ENCODE assay signal across 21 cellular contexts in the genomic region with DNA sequence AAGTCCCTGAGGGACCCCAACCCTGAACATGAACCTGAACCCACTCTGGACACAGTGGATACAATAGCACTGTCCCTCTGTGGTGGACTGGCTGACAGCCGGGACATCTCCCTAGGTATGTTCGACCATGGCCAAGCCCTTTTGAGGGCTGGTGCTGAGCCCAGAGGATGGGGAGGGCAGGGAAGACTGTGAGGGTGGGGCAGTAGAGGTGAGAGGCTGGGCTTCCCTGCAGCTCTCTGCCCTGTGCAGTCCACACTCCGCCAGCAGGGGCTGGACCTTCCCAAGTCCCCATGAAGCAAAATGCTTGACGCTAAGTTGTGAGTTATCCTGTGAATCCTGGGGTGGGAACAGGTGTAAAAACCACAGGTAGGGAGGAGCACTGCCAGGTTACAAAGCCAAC. TPM values are rescaled to one million over a fixed set of nuclear protein-coding genes. Genes with fewer than 3 reads are reported as not detected.
DNase-seq lines count a peak whose midpoint lies in the region; ATAC-seq, FAIRE-seq and TF ChIP-seq lines count a peak whose summit lies in the region.
"Had no signal": no experiment of that assay in that cellular context is flagged by ENCODE, and none has a peak within 500 bp of the region (broad histone marks: within the 10 kb centered on the region; RNA-seq: fewer than 3 reads in every experiment).

No MANE protein-coding gene starts in this region.

- no peak overlapping the region for H2BK120ac ChIP-seq in H9 (ENCODE audit: low read depth, low read length, poor library complexity, severe bottlenecking)

- no peak overlapping the region for H3K56ac ChIP-seq in H9 (ENCODE audit: insufficient read length, low read depth, low read length)

- no peak overlapping the region for H3K18ac ChIP-seq in H9 (ENCODE audit: insufficient read length, low read depth, low read length)

- no peaks in the 10 kb centered on the region for H3K79me1 ChIP-seq in H9 (ENCODE audit: insufficient read depth, low read depth, low read length, poor library complexity, severe bottlenecking)

- DNase-seq in DMS53 (lab: John Stamatoyannopoulos, UW) (peak; percentile 16), DMS53 treated with DMSO at 0.1 percent for 48 hours (lab: John Stamatoyannopoulos, UW; ENCODE audit: unreplicated experiment) (no peak), H9 (peak; percentile 47), brain microvascular endothelial cell (no peak), left lobe of liver (ENCODE audit: low spot score) (no peak), urothelium cell line (ENCODE audit: low spot score) (no peak), NCI-H2196 (lab: John Stamatoyannopoulos, UW; ENCODE audit: unreplicated experiment) (no peak)
- DNase-seq: activated CD4-positive, alpha-beta T cell treated with anti-CD3 and anti-CD28 coated beads, Interleukin-2, amount 50 U/mL, for 4 hours; CD4-positive, CD25-positive, alpha-beta regulatory T cell; NCI-H2029 treated with DMSO at 0.1 percent for 48 hours; NCI-H524 treated with DMSO at 0.1 percent for 48 hours; Peyer's patch; stimulated activated naive CD4-positive, alpha-beta T cell treated with Interleukin-2 at 50 U/mL for 16 hours; upper lobe of right lung had no signal

- no peaks in the 10 kb centered on the region for H3K23me2 ChIP-seq in H9 (ENCODE audit: insufficient read length, low read depth, low read length, poor library complexity, severe bottlenecking)

- no peak overlapping the region for H2BK15ac ChIP-seq in H9 (ENCODE audit: low read depth, low read length)

- no peak overlapping the region for H3T11ph ChIP-seq in H9 (ENCODE audit: low read length)

- H3K9me3 Mint-ChIP-seq in H9: no peaks in the 10 kb centered on the region; a peak in 1 of 5 replicates
- H3K9me3 Mint-ChIP-seq: CD4-positive, CD25-positive, alpha-beta regulatory T cell; IgD-negative memory B cell; neural crest cell had no signal

- no peak overlapping the region for H3K4me3 ChIP-seq in brain microvascular endothelial cell (ENCODE audit: low read depth, low read length)
- H3K4me3 ChIP-seq: Peyer's patch, right atrium auricular region, upper lobe of right lung had no signal

- peak overlapping the region in 1 of 3 experiments; percentile 76; a peak in 1 of 7 replicates for H3K27ac Mint-ChIP-seq in H9
- H3K27ac Mint-ChIP-seq: activated naive CD8-positive, alpha-beta T cell had no signal

- H3K14ac ChIP-seq in H9 (ENCODE audit: insufficient read depth, low read length): no peak overlapping the region

- no peak overlapping the region for H2AFZ ChIP-seq in H9 (ENCODE audit: low read length)

- no CpG with 5 or more reads among the region's 4 CpGs for WGBS in H9 (ENCODE audit: extremely low coverage, insufficient read length, low lambda C conversion rate)

- no peak overlapping the region for H3K23ac ChIP-seq in H9 (ENCODE audit: insufficient read length, low read depth, low read length)

- H4K5ac ChIP-seq in H9 (ENCODE audit: insufficient read length, low read depth, low read length): no peak overlapping the region

- no peak for FAIRE-seq in urothelium cell line (lab: Jason Lieb, UNC)
- FAIRE-seq: kidney had no signal

- no peak overlapping the region for H3K27ac ChIP-seq in H9 (ENCODE audit: insufficient read length, low read depth, low read length)
- H3K27ac ChIP-seq in brain microvascular endothelial cell: no peak overlapping the region
- H3K27ac ChIP-seq: Peyer's patch, right atrium auricular region, upper lobe of right lung had no signal

- no peak overlapping the region for H3K9ac ChIP-seq in H9 (ENCODE audit: extremely low read depth, insufficient read length, low read length)

- no peak overlapping the region for H2BK5ac ChIP-seq in H9 (ENCODE audit: insufficient read length, low read length)

- peaks cover 0 to 4% (median 0%) of the 10 kb centered on the region in 3 experiments; a peak in 3 of 7 replicates for H3K36me3 Mint-ChIP-seq in H9 (ENCODE audit: insufficient read depth in 1 of 3, low read depth in 3 of 3)
- H3K36me3 Mint-ChIP-seq: activated naive CD8-positive, alpha-beta T cell; CD4-positive, CD25-positive, alpha-beta regulatory T cell had no signal

- in situ Hi-C loops in brain microvascular endothelial cell (cut with HindIII; ENCODE audit: low pct_ligation_motif_present, low sequenced_read_pairs): no loop called here

- H2AK5ac ChIP-seq in H9 (ENCODE audit: insufficient read length, low read length): no peak overlapping the region

- no peak overlapping the region for H3K4me2 ChIP-seq in H9 (ENCODE audit: insufficient read depth, insufficient read length, low read length)

- no peak overlapping the region for H2BK12ac ChIP-seq in H9 (ENCODE audit: insufficient read length, low read depth, low read length)

- H2BK20ac ChIP-seq in H9 (ENCODE audit: low read depth, low read length, poor library complexity, severe bottlenecking): no peak overlapping the region

- H4K8ac ChIP-seq in H9 (replicated peaks; ENCODE audit: insufficient read length, low read depth, low read length): no peak overlapping the region

- TF ChIP-seq CTCF in H9 (conservative IDR thresholded peaks at IDR 0.05): peak; percentile 48; the same call in 2 of the 3 replicates
- peak; percentile 46 for TF ChIP-seq CTCF in brain microvascular endothelial cell (IDR thresholded peaks at IDR 0.05; ENCODE audit: low read depth, low read length, missing control alignments)

- no peaks in the 10 kb centered on the region for H3K36me3 ChIP-seq in brain microvascular endothelial cell (replicated peaks)
- H3K36me3 ChIP-seq: upper lobe of right lung had no signal

- no peaks in the 10 kb centered on the region for H4K20me1 ChIP-seq in H9 (ENCODE audit: control insufficient read depth, insufficient read depth, insufficient read length)

- H3K4me3 Mint-ChIP-seq in H9: no peak overlapping the region
- H3K4me3 Mint-ChIP-seq: activated naive CD8-positive, alpha-beta T cell; CD4-positive, CD25-positive, alpha-beta regulatory T cell; IgD-negative memory B cell; neural crest cell had no signal

- no peaks in the 10 kb centered on the region for H3K27me3 Mint-ChIP-seq in H9 (ENCODE audit: low read depth)
- H3K27me3 Mint-ChIP-seq: activated naive CD8-positive, alpha-beta T cell; CD4-positive, CD25-positive, alpha-beta regulatory T cell; IgD-negative memory B cell had no signal

- H4K91ac ChIP-seq in H9 (ENCODE audit: insufficient read length, low read depth, low read length): no peak overlapping the region

- ATAC-seq in left lobe of liver (peak; percentile 18), GM18502 (IDR thresholded peaks at IDR 0.05; ENCODE audit: poor library complexity, unreplicated experiment) (no peak)
- ATAC-seq: upper lobe of right lung had no signal

- H3K4ac ChIP-seq in H9 (ENCODE audit: low read depth, low read length): no peak overlapping the region

- H3K27me3 ChIP-seq in H9 (ENCODE audit: insufficient read depth, low read length): no peaks in the 10 kb centered on the region
- no peaks in the 10 kb centered on the region for H3K27me3 ChIP-seq in brain microvascular endothelial cell (replicated peaks)
- H3K27me3 ChIP-seq: Peyer's patch, right atrium auricular region, upper lobe of right lung had no signal

- H3K4me1 Mint-ChIP-seq in H9: peaks cover 3% of the 10 kb centered on the region in 2 experiments; a peak in 3 of 4 replicates
- H3K4me1 Mint-ChIP-seq: CD4-positive, CD25-positive, alpha-beta regulatory T cell had no signal

- H3K4me1 ChIP-seq in H9 (ENCODE audit: insufficient read depth, low read length): no peaks in the 10 kb centered on the region
- H3K4me1 ChIP-seq: Peyer's patch, right atrium auricular region, upper lobe of right lung had no signal

- no peaks in the 10 kb centered on the region for H3K9me3 ChIP-seq in H9 (ENCODE audit: control insufficient read depth, low read depth, low read length)
- H3K9me3 ChIP-seq: Peyer's patch, right atrium auricular region, upper lobe of right lung had no signal

- no peaks in the 10 kb centered on the region for H3K79me2 ChIP-seq in H9 (ENCODE audit: insufficient read depth, low read length)

RNA-seq across cellular contexts. Expression of a gene that starts 11.5 kb away (rescaled TPM):
- 3.8 and 4.2 TPM in 2 replicates for total RNA-seq in H9 (2021)
- 32.2 TPM for total RNA-seq in left lobe of liver

RNA-seq across cellular contexts. Expression of a gene that starts 14.5 kb away (rescaled TPM):
- total RNA-seq in H9 (2021) (5.9 and 6.7 TPM in 2 replicates), left lobe of liver (0.30 TPM)
- total RNA-seq: A172; CD4-positive, CD25-positive, alpha-beta regulatory T cell; upper lobe of right lung had no signal

RNA-seq across cellular contexts. Expression of a gene that starts 34.6 kb away (rescaled TPM):
- total RNA-seq in H9 (2021): 2.9 and 4.4 TPM in 2 replicates
- total RNA-seq in left lobe of liver: 51.4 TPM

Comparison
In these comparisons a context has a peak if more than half of its experiments do, and no peak if none do; other contexts are left out.
1. DNase-seq: peak in DMS53 (single experiment) and H9 (single experiment); none in DMS53 treated with DMSO at 0.1 percent for 48 hours (single experiment), brain microvascular endothelial cell (single experiment), left lobe of liver (single experiment), urothelium cell line (single experiment) and NCI-H2196 (single experiment).